In genomic region chr2:161028581-161028980, GRCh38 we compare ENCODE assay signal across 25 cellular contexts.
"Had no signal": no experiment of that assay in that cellular context is flagged by ENCODE, and none has a peak within 500 bp of the region (broad histone marks: within the 10 kb centered on the region; RNA-seq: fewer than 3 reads in every experiment).

No MANE protein-coding gene starts in this region.

- DNase-seq: activated CD8-positive, alpha-beta memory T cell treated with anti-CD3 and anti-CD28 coated beads for 24 hours; activated gamma-delta T cell; activated T-cell treated with anti-CD3 and anti-CD28 coated beads, Interleukin-2, amount 50 U/mL, for 72 hours; adrenal gland; brain microvascular endothelial cell; colonic mucosa; dorsolateral prefrontal cortex; effector memory CD8-positive, alpha-beta T cell; esophagus squamous epithelium; head of caudate nucleus; hypothalamus; left cardiac atrium; occipital lobe; posterior cingulate gyrus; right lobe of liver; stimulated activated CD4-positive, alpha-beta T cell treated with anti-CD3 and anti-CD28 coated beads, Interleukin-1b, Interleukin-23, amount 100 ng/mL, for 48 hours; stimulated activated naive CD8-positive, alpha-beta T cell treated with anti-CD3 and anti-CD28 coated beads, Interleukin-15, amount 100 ng/mL, for 72 hours; tibial artery had no signal

- H3K9me3 Mint-ChIP-seq: activated naive CD4-positive, alpha-beta T cell treated with anti-CD3 and anti-CD28 coated beads, Interleukin-2, amount 50 U/mL, for 24 hours; WTC11 had no signal

- H3K4me3 ChIP-seq: adrenal gland, ascending aorta, colonic mucosa, dorsolateral prefrontal cortex, esophagus squamous epithelium, gastroesophageal sphincter, right lobe of liver, skin epidermis, tibial artery had no signal

- H3K36me3 Mint-ChIP-seq: memory B cell, WTC11 had no signal

- H3K4me3 Mint-ChIP-seq: activated naive CD4-positive, alpha-beta T cell treated with anti-CD3 and anti-CD28 coated beads, Interleukin-2, amount 50 U/mL, for 24 hours; activated T-cell treated with anti-CD3 and anti-CD28 coated beads, Interleukin-2, amount 50 U/mL, for 72 hours; effector memory CD8-positive, alpha-beta T cell; memory B cell; stimulated activated naive CD8-positive, alpha-beta T cell treated with anti-CD3 and anti-CD28 coated beads, Interleukin-15, amount 100 ng/mL, for 72 hours; WTC11 had no signal

- H3K4me1 Mint-ChIP-seq: memory B cell, WTC11 had no signal

- ATAC-seq: activated T-cell treated with anti-CD3 and anti-CD28 coated beads, Interleukin-2, amount 50 U/mL, for 72 hours; effector memory CD8-positive, alpha-beta T cell; gastroesophageal sphincter; left cardiac atrium; right lobe of liver; SK-N-SH treated with all-trans-retinoic acid at 6 μM for 48 hours; stimulated activated naive CD8-positive, alpha-beta T cell treated with anti-CD3 and anti-CD28 coated beads, Interleukin-15, amount 100 ng/mL, for 72 hours; WTC11 had no signal

- H3K27ac Mint-ChIP-seq: activated naive CD4-positive, alpha-beta T cell treated with anti-CD3 and anti-CD28 coated beads, Interleukin-2, amount 50 U/mL, for 24 hours; activated T-cell treated with anti-CD3 and anti-CD28 coated beads, Interleukin-2, amount 50 U/mL, for 72 hours; effector memory CD8-positive, alpha-beta T cell; memory B cell; WTC11 had no signal
